ENCODE assay signal across 12 cellular contexts in the genomic region with DNA sequence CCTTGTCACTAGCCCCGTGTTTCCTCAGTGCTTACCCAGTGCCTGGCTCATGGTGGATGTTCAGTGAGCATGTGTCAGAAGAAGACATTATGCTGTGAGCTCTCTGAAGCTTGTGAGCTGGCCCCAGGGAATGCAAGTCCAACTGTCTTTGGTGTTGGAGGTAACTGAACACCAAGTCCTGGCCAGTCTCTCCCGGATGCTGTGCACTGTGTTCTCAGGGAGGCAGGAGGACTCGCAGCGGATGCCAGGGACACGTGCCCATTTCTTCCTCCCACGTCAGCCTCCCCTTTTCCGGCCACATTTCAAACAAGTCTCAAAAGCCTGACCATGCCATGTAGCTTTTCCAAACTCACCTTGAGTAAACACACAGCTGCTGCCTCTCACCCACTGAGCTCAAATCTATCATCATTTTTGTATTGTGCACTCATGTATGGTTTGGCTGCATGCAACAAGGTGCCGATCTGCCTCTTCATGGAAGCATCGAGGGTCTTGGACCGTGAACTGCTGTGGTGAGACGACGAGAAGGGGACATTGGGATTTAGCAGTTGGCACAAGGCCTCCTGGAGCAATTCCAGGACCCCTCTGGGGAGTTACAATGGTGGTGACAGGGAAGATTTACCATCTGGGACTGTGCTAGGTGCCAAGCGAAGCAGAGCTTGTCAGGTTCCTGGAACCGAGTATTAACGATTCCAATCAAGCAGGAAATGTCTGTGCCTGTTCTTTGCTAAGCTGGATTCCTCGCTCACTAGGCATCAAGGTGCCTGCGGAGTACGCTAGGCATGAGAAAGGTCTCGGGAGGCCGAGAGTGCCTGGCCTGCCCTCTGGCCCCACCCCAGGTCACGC. TPM values are rescaled to one million over a fixed set of nuclear protein-coding genes. Genes with fewer than 3 reads are reported as not detected.
DNase-seq lines count a peak whose midpoint lies in the region; FAIRE-seq and TF ChIP-seq lines count a peak whose summit lies in the region.
"Had no signal": no experiment of that assay in that cellular context is flagged by ENCODE, and none has a peak within 500 bp of the region (broad histone marks: within the 10 kb centered on the region; RNA-seq: fewer than 3 reads in every experiment).

No MANE protein-coding gene starts in this region.

- H4K20me1 ChIP-seq in neural progenitor cell (ENCODE audit: low read depth), result no peaks in the 10 kb centered on the region

- no peaks in the 10 kb centered on the region for H3K9me3 ChIP-seq in Caco-2
- H3K9me3 ChIP-seq in neural progenitor cell (ENCODE audit: low read depth), result no peaks in the 10 kb centered on the region
- no peaks in the 10 kb centered on the region for H3K9me3 ChIP-seq in neuronal stem cell (replicated peaks in 1 of 2; ENCODE audit: control insufficient read depth in 2 of 2, insufficient read depth in 1 of 2, low read depth in 1 of 2, low read length in 2 of 2)
- H3K9me3 ChIP-seq: left ventricle myocardium inferior, neutrophil had no signal

- CTCF ChIA-PET in Caco-2 (lab: Charles Lee) (interaction anchor here (1.6 kb wide), 1 partner anchor 126 kb away, joined by 5 read pairs; no protein-coding TSS in a partner anchor), HEK293T (lab: Yijun Ruan, JAX) (no interaction called here)

- H3K36me3 ChIP-seq in Caco-2 (ENCODE audit: control insufficient read depth, insufficient read depth, low read length) (no peaks in the 10 kb centered on the region), bronchial epithelial cell (ENCODE audit: control insufficient read depth, insufficient read depth, low read length) (no peaks in the 10 kb centered on the region), neural progenitor cell (no peaks in the 10 kb centered on the region), neuronal stem cell (replicated peaks in 1 of 2; ENCODE audit: control insufficient read depth in 2 of 2, insufficient read depth in 2 of 2, low read length in 2 of 2) (no peaks in the 10 kb centered on the region)
- H3K36me3 ChIP-seq: left ventricle myocardium inferior, neutrophil had no signal

- H3K9ac ChIP-seq in neural progenitor cell (no peak overlapping the region), neuronal stem cell (ENCODE audit: low read depth, low read length, poor library complexity) (no peak overlapping the region)

- intact Hi-C loops in Caco-2 (cut with micrococcal nuclease; ENCODE audit: unreplicated experiment), result no loop called here

- H3K4me3 Mint-ChIP-seq in Caco-2 (ENCODE audit: unreplicated experiment) (no peak overlapping the region), neural progenitor cell (no peak overlapping the region), immature natural killer cell (no peak overlapping the region)

- no peak overlapping the region for H2BK12ac ChIP-seq in neuronal stem cell (ENCODE audit: low read length)

- H3F3A ChIP-seq in neural progenitor cell (ENCODE audit: low read depth), result no peaks in the 10 kb centered on the region

- H2BK120ac ChIP-seq in neuronal stem cell (ENCODE audit: low read depth, low read length), result no peak overlapping the region

- H4K8ac ChIP-seq in neuronal stem cell (ENCODE audit: low read depth, low read length), result no peak overlapping the region

- no peak overlapping the region for H3K18ac ChIP-seq in neuronal stem cell (ENCODE audit: low read length)

- H3K4ac ChIP-seq in neuronal stem cell (ENCODE audit: low read length), result no peak overlapping the region

- no peak overlapping the region for H3K4me2 ChIP-seq in neural progenitor cell
- no peak overlapping the region for H3K4me2 ChIP-seq in neuronal stem cell (ENCODE audit: insufficient read depth, low read length, poor library complexity, severe bottlenecking)

- no peak overlapping the region for H4K91ac ChIP-seq in neuronal stem cell (ENCODE audit: low read depth, low read length, poor library complexity)

- H2AFZ ChIP-seq in neural progenitor cell (replicated peaks) (no peak overlapping the region), neuronal stem cell (ENCODE audit: low read length) (no peak overlapping the region)

- no peaks in the 10 kb centered on the region for H3K27me3 Mint-ChIP-seq in Caco-2 (ENCODE audit: insufficient read depth, unreplicated experiment)
- H3K27me3 Mint-ChIP-seq in neural progenitor cell (ENCODE audit: insufficient read depth, low read depth), result peaks cover 4% of the 10 kb centered on the region
- H3K27me3 Mint-ChIP-seq in immature natural killer cell (ENCODE audit: low read depth in 3 of 3), result peaks cover 2 to 6% (median 3%) of the 10 kb centered on the region in 3 donors

- H3K14ac ChIP-seq in neuronal stem cell (ENCODE audit: low read length), result no peak overlapping the region

- H3K27ac ChIP-seq in neural progenitor cell (no peak overlapping the region), neuronal stem cell (replicated peaks; ENCODE audit: low read length) (no peak overlapping the region)
- H3K27ac ChIP-seq: left ventricle myocardium inferior, neutrophil had no signal

- H2BK5ac ChIP-seq in neuronal stem cell (ENCODE audit: low read length), result no peak overlapping the region

- BruUV-seq in Caco-2 (replicated peaks; lab: Mats Ljungman, UMichigan), result no TSS peak

- H3K27ac Mint-ChIP-seq in Caco-2 (ENCODE audit: unreplicated experiment) (peak overlapping the region; percentile 14), neural progenitor cell (peak overlapping the region; percentile 3), immature natural killer cell (peak overlapping the region in 2 of 6 donors; percentile 28 to 51)

- POLR2A ChIA-PET in Caco-2 (lab: Charles Lee), result no interaction called here
- POLR2A ChIA-PET in HEK293T (lab: Yijun Ruan, JAX), result no interaction called here

- TF ChIP-seq CTCF in Caco-2 (IDR thresholded peaks at IDR 0.05; ENCODE audit: insufficient read depth in 1 of 2, low read depth in 1 of 2, low read length in 1 of 2, severe bottlenecking in 1 of 2, unreplicated experiment in 1 of 2) (no peak), bronchial epithelial cell (IDR thresholded peaks at IDR 0.05; ENCODE audit: insufficient read depth, low read length, severe bottlenecking) (no peak), neural progenitor cell (IDR thresholded peaks at IDR 0.05) (no peak)

- peaks cover 15% of the 10 kb centered on the region for H3K4me1 ChIP-seq in Caco-2
- H3K4me1 ChIP-seq in neural progenitor cell, result no peaks in the 10 kb centered on the region
- H3K4me1 ChIP-seq in neuronal stem cell (ENCODE audit: control insufficient read depth in 2 of 2, insufficient read depth in 1 of 2, low read depth in 1 of 2, low read length in 2 of 2), result no peaks in the 10 kb centered on the region

- no peak overlapping the region for H3K23ac ChIP-seq in neuronal stem cell (ENCODE audit: low read depth, low read length, poor library complexity)

- WGBS in neuronal stem cell (ENCODE audit: extremely low coverage in 2 of 2, insufficient read length in 2 of 2, insufficient replicate concordance in 1 of 2), 2 donors, result no CpG with 5 or more reads among the region's 21 CpGs

- DNase-seq in Caco-2 (no peak), NCI-H1694 treated with DMSO at 0.1 percent for 48 hours (lab: John Stamatoyannopoulos, UW) (peak; percentile 96), bronchial epithelial cell (ENCODE audit: low read depth) (peak; percentile 33), neural progenitor cell (ENCODE audit: low spot score) (no peak), neuronal stem cell (ENCODE audit: low spot score) (no peak), immature natural killer cell (no peak), HEK293T (ENCODE audit: extremely low spot score) (no peak), KBM-7 (no peak)
- DNase-seq: dermis blood vessel endothelial cell, left ventricle myocardium inferior, NCI-H526 had no signal

- H3K4me3 ChIP-seq in Caco-2 (ENCODE audit: low read depth, low read length), result no peak overlapping the region
- no peak overlapping the region for H3K4me3 ChIP-seq in bronchial epithelial cell (ENCODE audit: low read depth, low read length)
- H3K4me3 ChIP-seq in neural progenitor cell, result no peak overlapping the region
- peak overlapping the region in 1 of 2 donors; percentile 23 for H3K4me3 ChIP-seq in neuronal stem cell (ENCODE audit: low read length in 2 of 2)
- H3K4me3 ChIP-seq: left ventricle myocardium inferior had no signal

- H3K4me1 Mint-ChIP-seq in Caco-2 (ENCODE audit: low read depth, unreplicated experiment), result peaks cover 24% of the 10 kb centered on the region
- peaks cover 12% of the 10 kb centered on the region for H3K4me1 Mint-ChIP-seq in neural progenitor cell
- H3K4me1 Mint-ChIP-seq in immature natural killer cell, result peaks cover 32 to 36% of the 10 kb centered on the region in 2 donors

- H3K79me1 ChIP-seq in neuronal stem cell (ENCODE audit: low read depth, low read length), result no peaks in the 10 kb centered on the region

- no peak overlapping the region for H2AK5ac ChIP-seq in neuronal stem cell (ENCODE audit: low read depth, low read length)

- FAIRE-seq in bronchial epithelial cell (lab: Jason Lieb, UNC), result no peak

- no peaks in the 10 kb centered on the region for H3K79me2 ChIP-seq in neural progenitor cell (ENCODE audit: low read depth)

- no peak overlapping the region for H2BK15ac ChIP-seq in neuronal stem cell (ENCODE audit: low read length)

- in situ Hi-C loops in KBM-7 (cut with MboI; ENCODE audit: low pct_unique_long_range_greater_than_20kb, low sequenced_read_pairs), result no loop called here

- H3K36me3 Mint-ChIP-seq in Caco-2 (ENCODE audit: insufficient read depth, unreplicated experiment) (no peaks in the 10 kb centered on the region), neural progenitor cell (no peaks in the 10 kb centered on the region), immature natural killer cell (peaks cover 0 to 4% (median 0%) of the 10 kb centered on the region in 3 donors)

- no peaks in the 10 kb centered on the region for H3K27me3 ChIP-seq in Caco-2 (replicated peaks; ENCODE audit: control insufficient read depth, insufficient read depth, low read length)
- H3K27me3 ChIP-seq in bronchial epithelial cell (ENCODE audit: control insufficient read depth, insufficient read depth, low read length), result no peaks in the 10 kb centered on the region
- no peaks in the 10 kb centered on the region for H3K27me3 ChIP-seq in neural progenitor cell
- H3K27me3 ChIP-seq in neuronal stem cell (ENCODE audit: control insufficient read depth in 3 of 3, insufficient read depth in 3 of 3, low read depth in 1 of 3, low read length in 3 of 3), result peaks cover 0 to 4% (median 0%) of the 10 kb centered on the region in 3 experiments
- H3K27me3 ChIP-seq: neutrophil had no signal

- H3K9me3 Mint-ChIP-seq in Caco-2 (ENCODE audit: unreplicated experiment) (no peaks in the 10 kb centered on the region), neural progenitor cell (peaks cover 7% of the 10 kb centered on the region), immature natural killer cell (peaks cover 0 to 2% (median 0%) of the 10 kb centered on the region in 6 donors)

TF ChIP-seq in HEK293T, 16 proteins besides CTCF, POLR2A, EP300 and RAD21 (continues in another document):
- no peak for TF ChIP-seq ZNF384 (IDR thresholded peaks at IDR 0.05)
- TF ChIP-seq FOXM1 (IDR thresholded peaks at IDR 0.05; ENCODE audit: borderline replicate concordance), result no peak
- TF ChIP-seq FOXA1 (IDR thresholded peaks at IDR 0.05), result no peak
- no peak for TF ChIP-seq TARDBP (IDR thresholded peaks at IDR 0.05)

RNA-seq across cellular contexts. Expression of gene MGAT4A, which starts 44.4 kb away (rescaled TPM):
- total RNA-seq in Caco-2 (2022), result 63.7 and 72.3 TPM in 2 replicates
- 3.9 and 6.0 TPM in 2 replicates for total RNA-seq in bronchial epithelial cell
- total RNA-seq in neural progenitor cell (ENCODE audit: low replicate concordance), result 6.1 and 8.0 TPM in 2 replicates
- polyA plus RNA-seq in neuronal stem cell (2013, experiment 1 of 2), result 3.4 TPM
- 3.4 TPM for polyA plus RNA-seq in neuronal stem cell (2013, experiment 2 of 2)
- polyA plus RNA-seq in immature natural killer cell, result 100 to 1,000 TPM; 113 to 155 (median 128) TPM

Comparison
In these comparisons a context has a peak if more than half of its experiments do, and no peak if none do; other contexts are left out.
1. DNase-seq: peak in NCI-H1694 treated with DMSO at 0.1 percent for 48 hours (single experiment) and bronchial epithelial cell (single experiment); none in Caco-2 (0 of 2), neural progenitor cell (single experiment), neuronal stem cell (single experiment), immature natural killer cell (0 of 3), HEK293T (single experiment) and KBM-7 (single experiment).